10 cellular contexts compared by ENCODE assay signal in the genomic region with DNA sequence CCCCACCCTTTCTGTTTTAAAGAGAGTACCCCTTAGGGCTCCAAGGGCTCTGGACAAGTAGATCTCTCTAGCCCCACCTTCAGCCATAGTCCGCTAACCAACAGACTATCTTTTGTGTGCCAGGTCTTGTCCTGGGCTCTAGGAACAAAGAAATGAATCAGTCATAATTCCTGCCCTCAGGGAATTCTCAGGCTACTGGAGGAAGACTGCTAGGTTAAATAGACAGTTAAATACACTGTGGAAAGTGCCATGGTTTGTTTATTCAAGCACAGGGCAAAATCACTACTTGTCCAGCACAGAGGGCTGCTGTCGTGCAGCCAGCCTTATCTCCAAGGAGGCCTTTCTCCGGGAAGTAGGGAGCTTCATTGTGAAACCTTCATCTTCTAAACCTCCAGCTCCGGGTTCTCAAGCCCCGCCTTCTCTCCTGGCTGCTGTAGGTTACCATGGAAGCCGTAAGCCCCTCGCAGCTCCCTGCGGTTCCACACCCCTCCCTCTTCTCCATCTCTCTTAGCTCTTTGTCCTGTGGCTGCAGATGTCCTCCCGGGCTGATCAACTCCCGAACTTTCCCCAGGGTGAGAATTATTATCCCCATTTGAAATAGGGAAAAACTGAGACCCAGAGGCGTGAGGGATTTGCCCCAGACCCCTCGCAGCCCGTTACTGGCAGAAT. TPM values are rescaled to one million over a fixed set of nuclear protein-coding genes. Genes with fewer than 3 reads are reported as not detected.
DNase-seq lines count a peak whose midpoint lies in the region; ATAC-seq, FAIRE-seq and TF ChIP-seq lines count a peak whose summit lies in the region.
"Had no signal": no experiment of that assay in that cellular context is flagged by ENCODE, and none has a peak within 500 bp of the region (broad histone marks: within the 10 kb centered on the region; RNA-seq: fewer than 3 reads in every experiment).

No MANE protein-coding gene starts in this region.

- FAIRE-seq in HTR-8/SVneo (lab: Jason Lieb, UNC) = no peak
- FAIRE-seq in keratinocyte (lab: Jason Lieb, UNC) = peak; percentile 89

- TF ChIP-seq CTCF in WERI-Rb-1 (IDR thresholded peaks at IDR 0.05; ENCODE audit: low read depth, low read length) (no peak), keratinocyte (optimal IDR thresholded peaks at IDR 0.05 in 1 of 3, IDR thresholded peaks at IDR 0.05 in 1 of 3, conservative IDR thresholded peaks at IDR 0.05 in 1 of 3; ENCODE audit: extremely low read depth in 1 of 3, insufficient read depth in 2 of 3, low read length in 3 of 3) (peak in 1 of 3 experiments; percentile 15), right atrium auricular region (IDR thresholded peaks at IDR 0.05) (no peak)

- no peaks in the 10 kb centered on the region for H3K79me2 ChIP-seq in keratinocyte (ENCODE audit: control insufficient read depth, insufficient read depth, low read length)

- peak overlapping the region; percentile 47 for H3K9ac ChIP-seq in keratinocyte (ENCODE audit: control insufficient read depth, extremely low read depth, insufficient read depth, low read length)

- H3K27me3 ChIP-seq in WERI-Rb-1 (ENCODE audit: insufficient read depth, low read depth, severe bottlenecking) (no peaks in the 10 kb centered on the region), keratinocyte (ENCODE audit: control insufficient read depth, extremely low read depth, insufficient read depth, low read length) (no peaks in the 10 kb centered on the region), right atrium auricular region (no peaks in the 10 kb centered on the region)
- H3K27me3 ChIP-seq: gastrocnemius medialis had no signal

- H3K9me3 ChIP-seq in WERI-Rb-1 (ENCODE audit: severe bottlenecking) = no peaks in the 10 kb centered on the region
- H3K9me3 ChIP-seq in keratinocyte (ENCODE audit: control insufficient read depth, low read depth, low read length) = no peaks in the 10 kb centered on the region
- no peaks in the 10 kb centered on the region for H3K9me3 ChIP-seq in right atrium auricular region
- H3K9me3 ChIP-seq: gastrocnemius medialis had no signal

- dilution Hi-C loops in keratinocyte (cut with MboI; ENCODE audit: extremely low pct_ligation_motif_present, low sequenced_read_pairs) = no loop called here

- H3K36me3 ChIP-seq in WERI-Rb-1 = no peaks in the 10 kb centered on the region
- no peaks in the 10 kb centered on the region for H3K36me3 ChIP-seq in keratinocyte (ENCODE audit: control insufficient read depth in 2 of 2, extremely low read depth in 1 of 2, insufficient read depth in 2 of 2, low read length in 2 of 2)
- no peaks in the 10 kb centered on the region for H3K36me3 ChIP-seq in right atrium auricular region
- H3K36me3 ChIP-seq: gastrocnemius medialis had no signal

- H3K27ac ChIP-seq in WERI-Rb-1 = no peak overlapping the region
- H3K27ac ChIP-seq in keratinocyte (ENCODE audit: control insufficient read depth, insufficient read depth, low read length) = peak overlapping the region; percentile 71
- H3K27ac ChIP-seq in right atrium auricular region = no peak overlapping the region

- peak overlapping the region; percentile 80 for H3K4me2 ChIP-seq in keratinocyte (ENCODE audit: control insufficient read depth, extremely low read depth, insufficient read depth, low read depth, low read length)

- H3K4me3 ChIP-seq in WERI-Rb-1 (ENCODE audit: low read depth, low read length) = no peak overlapping the region
- peak overlapping the region in 1 of 3 experiments; percentile 19 for H3K4me3 ChIP-seq in keratinocyte (ENCODE audit: control insufficient read depth in 2 of 3, extremely low read depth in 1 of 3, insufficient read depth in 2 of 3, low read depth in 1 of 3, low read length in 3 of 3)
- H3K4me3 ChIP-seq in right atrium auricular region = no peak overlapping the region
- H3K4me3 ChIP-seq: gastrocnemius medialis had no signal

- ATAC-seq in GM18870 (IDR thresholded peaks at IDR 0.05; ENCODE audit: unreplicated experiment) = no peak
- ATAC-seq: gastrocnemius medialis had no signal

- H3K4me1 ChIP-seq in keratinocyte (ENCODE audit: control insufficient read depth, extremely low read depth, insufficient read depth, low read length) = peaks cover 55% of the 10 kb centered on the region
- H3K4me1 ChIP-seq in right atrium auricular region = no peaks in the 10 kb centered on the region

- no peaks in the 10 kb centered on the region for H4K20me1 ChIP-seq in keratinocyte (ENCODE audit: control insufficient read depth, extremely low read depth, insufficient read depth, low read length)

- H2AFZ ChIP-seq in keratinocyte (ENCODE audit: control insufficient read depth, low read length) = peak overlapping the region; percentile 27

- no peaks in the 10 kb centered on the region for H3K9me1 ChIP-seq in keratinocyte (ENCODE audit: control insufficient read depth, extremely low read depth, insufficient read depth, low read length)

- DNase-seq in AG08395 (ENCODE audit: low spot score) = peak; percentile 31
- DNase-seq in HTR-8/SVneo (ENCODE audit: insufficient read length, low spot score) = peak; percentile 57
- DNase-seq in WERI-Rb-1 = peak; percentile 52
- DNase-seq in keratinocyte (ENCODE audit: low read depth, low spot score) = peak; percentile 78
- no peak for DNase-seq in inferior parietal cortex (ENCODE audit: extremely low spot score)
- DNase-seq in cerebellar cortex (ENCODE audit: low spot score) = no peak
- no peak for DNase-seq in right atrium auricular region (ENCODE audit: low spot score)
- DNase-seq: activated CD4-positive, alpha-beta T cell treated with anti-CD3 and anti-CD28 coated beads for 1 hour; gastrocnemius medialis had no signal

RNA-seq across cellular contexts. Expression of gene SHISAL2A, which starts 29.8 kb away (rescaled TPM):
- 0.04 to 0.17 TPM in 2 of 3 replicates, not detected in the other for polyA plus RNA-seq in keratinocyte
- not detected for polyA plus RNA-seq in keratinocyte (2011; ENCODE audit: low read depth)
- polyA plus RNA-seq in keratinocyte (2011; cell fraction: cytosol; rRNA removed) = not detected in 2 replicates
- polyA plus RNA-seq in keratinocyte (2011; cell fraction: nucleus; rRNA removed) = 0.33 TPM in 1 of 2 replicates, not detected in the other
- polyA plus RNA-seq in keratinocyte (2012; ENCODE audit: low replicate concordance) = 0.41 TPM in 1 of 2 replicates, not detected in the other
- 0.19 TPM in 1 of 3 replicates, not detected in the others for polyA minus RNA-seq in keratinocyte
- polyA minus RNA-seq in keratinocyte (2011; cell fraction: cytosol; rRNA and poly(A)+ RNA removed) = not detected
- not detected in 2 replicates for polyA minus RNA-seq in keratinocyte (2011; cell fraction: nucleus; rRNA and poly(A)+ RNA removed)
- not detected for total RNA-seq in right atrium auricular region

RNA-seq across cellular contexts. Expression of gene COA7, which starts 35.4 kb away (rescaled TPM):
- 22.6 to 27.4 TPM (median 23.5 TPM) in 3 replicates for polyA plus RNA-seq in keratinocyte
- 7.5 TPM for polyA plus RNA-seq in keratinocyte (2011; ENCODE audit: low read depth)
- polyA plus RNA-seq in keratinocyte (2011; cell fraction: cytosol; rRNA removed) = 16.9 and 21.4 TPM in 2 replicates
- polyA plus RNA-seq in keratinocyte (2011; cell fraction: nucleus; rRNA removed) = 17.4 and 18.8 TPM in 2 replicates
- 17.2 and 26.4 TPM in 2 replicates for polyA plus RNA-seq in keratinocyte (2012; ENCODE audit: low replicate concordance)
- 18.8 to 33.8 TPM (median 33.1 TPM) in 3 replicates for polyA minus RNA-seq in keratinocyte
- 14.4 TPM for polyA minus RNA-seq in keratinocyte (2011; cell fraction: cytosol; rRNA and poly(A)+ RNA removed)
- 6.5 and 13.7 TPM in 2 replicates for polyA minus RNA-seq in keratinocyte (2011; cell fraction: nucleus; rRNA and poly(A)+ RNA removed)
- 10 to 100 TPM in 1 of 2 donors, 1 to 10 TPM in 1; 8.7 to 10.6 TPM for total RNA-seq in right atrium auricular region

Comparison
In these comparisons a context has a peak if more than half of its experiments do, and no peak if none do; other contexts are left out.
1. DNase-seq: peak in AG08395 (single experiment), HTR-8/SVneo (single experiment), WERI-Rb-1 (single experiment) and keratinocyte (single experiment); none in inferior parietal cortex (single experiment), cerebellar cortex (single experiment) and right atrium auricular region (single experiment).